In genomic region chr2:85355521-85355920, GRCh38 we compare ENCODE assay signal across 9 cellular contexts. TPM values are rescaled to one million over a fixed set of nuclear protein-coding genes. Genes with fewer than 3 reads are reported as not detected.
A peak's percentile ranks its signal among the peaks of the same experiment; 100 is the strongest.
DNase-seq lines count a peak whose midpoint lies in the region; ATAC-seq, FAIRE-seq and TF ChIP-seq lines count a peak whose summit lies in the region.
"Had no signal": no experiment of that assay in that cellular context is flagged by ENCODE, and none has a peak within 500 bp of the region (broad histone marks: within the 10 kb centered on the region; RNA-seq: fewer than 3 reads in every experiment).

No MANE protein-coding gene starts in this region.

- H2BK12ac ChIP-seq in H1 (ENCODE audit: low read depth, low read length) = no peak overlapping the region

- H3K23ac ChIP-seq in H1 (ENCODE audit: insufficient read length) = no peak overlapping the region

- H3K9ac ChIP-seq in NT2/D1 (ENCODE audit: insufficient read length, low read depth) (no peak overlapping the region), H1 (replicated peaks in 1 of 4; ENCODE audit: extremely low read depth in 1 of 4, low read depth in 3 of 4, low read length in 3 of 4) (no peak overlapping the region)

- H2BK120ac ChIP-seq in H1 (replicated peaks; ENCODE audit: low read depth, low read length) = no peak overlapping the region

- H2BK20ac ChIP-seq in H1 (ENCODE audit: low read length) = no peak overlapping the region

- no peak for TF ChIP-seq POLR2A in H1 (IDR thresholded peaks at IDR 0.05; ENCODE audit: control extremely low read depth in 1 of 2, low read depth in 2 of 2, low read length in 2 of 2)

- no peaks in the 10 kb centered on the region for H3K9me3 ChIP-seq in CD4-positive, CD25-positive, alpha-beta regulatory T cell (ENCODE audit: control insufficient read depth in 2 of 2, low read length in 2 of 2)
- H3K9me3 ChIP-seq in NT2/D1 (ENCODE audit: insufficient read depth, low read length) (no peaks in the 10 kb centered on the region), H1 (ENCODE audit: insufficient read depth in 2 of 2, low read depth in 1 of 2, low read length in 1 of 2) (no peaks in the 10 kb centered on the region), neuron (ENCODE audit: low read length) (no peaks in the 10 kb centered on the region)

- no peak overlapping the region for H4K91ac ChIP-seq in H1 (replicated peaks; ENCODE audit: insufficient read length, low read length)

- H3K18ac ChIP-seq in H1 (ENCODE audit: extremely low read depth, low read length) = no peak overlapping the region

- no peaks in the 10 kb centered on the region for H3K79me1 ChIP-seq in H1 (ENCODE audit: low read depth, low read length)

- H3K27ac Mint-ChIP-seq in CD4-positive, CD25-positive, alpha-beta regulatory T cell = peak overlapping the region; percentile 90 to 98 (median 97)

- H2BK5ac ChIP-seq in H1 (ENCODE audit: low read depth, low read length) = no peak overlapping the region

- H3K4me2 ChIP-seq in H1 (ENCODE audit: insufficient read depth in 1 of 2, low read depth in 2 of 2, low read length in 2 of 2) = peak overlapping the region; percentile 85 to 96

- no peak overlapping the region for H3K4ac ChIP-seq in H1 (replicated peaks; ENCODE audit: insufficient read length, low read depth, low read length)

- peaks cover 40% of the 10 kb centered on the region for H3K4me1 ChIP-seq in CD4-positive, CD25-positive, alpha-beta regulatory T cell (ENCODE audit: control insufficient read depth, insufficient read depth, low read length, poor library complexity, severe bottlenecking)
- H3K4me1 ChIP-seq in NT2/D1 (ENCODE audit: insufficient read depth, insufficient read length) = no peaks in the 10 kb centered on the region
- H3K4me1 ChIP-seq in H1 (replicated peaks in 1 of 4; ENCODE audit: control insufficient read depth in 3 of 4, insufficient read depth in 4 of 4, low read length in 3 of 4) = peaks cover 0 to 3% (median 1%) of the 10 kb centered on the region in 4 experiments; a peak in 2 of 7 replicates
- peaks cover 14% of the 10 kb centered on the region for H3K4me1 ChIP-seq in neuron (ENCODE audit: insufficient read depth, low read length)

- peaks cover 21% of the 10 kb centered on the region for H3K36me3 ChIP-seq in CD4-positive, CD25-positive, alpha-beta regulatory T cell (ENCODE audit: control insufficient read depth, insufficient read depth, low read length)
- H3K36me3 ChIP-seq in NT2/D1 (ENCODE audit: insufficient read depth, insufficient read length, low read length) (peaks cover 34% of the 10 kb centered on the region), H1 (ENCODE audit: control insufficient read depth in 2 of 4, insufficient read depth in 4 of 4, low read length in 3 of 4) (0 out of 8 replicates have a peak, but pooled peaks cover 0 to 2% (median 0%) of the 10 kb centered on the region in 4 experiments), neuron (ENCODE audit: insufficient read depth, low read length) (peaks cover 6% of the 10 kb centered on the region)

- peak in 1 of 3 donors; percentile 12 for DNase-seq in CD4-positive, CD25-positive, alpha-beta regulatory T cell
- DNase-seq in NT2/D1 (ENCODE audit: low read depth, low spot score) = no peak
- no peak for DNase-seq in H1 (ENCODE audit: low read depth in 1 of 2, low spot score in 2 of 2)
- no peak for DNase-seq in AG08395 (ENCODE audit: low spot score)
- no peak for DNase-seq in NCI-H524 (lab: John Stamatoyannopoulos, UW)
- DNase-seq in GF-D8 (lab: John Stamatoyannopoulos, UW) = no peak

- TF ChIP-seq EP300 in H1 (IDR thresholded peaks at IDR 0.05; ENCODE audit: borderline replicate concordance in 1 of 2, low read depth in 2 of 2, low read length in 2 of 2) = no peak

- no peak overlapping the region for H4K8ac ChIP-seq in H1 (ENCODE audit: extremely low read depth, insufficient read depth, low read length)

- H3K14ac ChIP-seq in H1 (ENCODE audit: insufficient read length) = no peak overlapping the region

- FAIRE-seq in H1 (lab: Jason Lieb, UNC) = no peak

- peak overlapping the region; percentile 96 to 99 (median 98) for H3K4me3 Mint-ChIP-seq in CD4-positive, CD25-positive, alpha-beta regulatory T cell

- no peaks in the 10 kb centered on the region for H3K79me2 ChIP-seq in H1 (ENCODE audit: control insufficient read depth in 1 of 2, insufficient read depth in 2 of 2, low read length in 2 of 2)

- no peak for TF ChIP-seq RAD21 in H1 (IDR thresholded peaks at IDR 0.05 in 1 of 2, conservative IDR thresholded peaks at IDR 0.05 in 1 of 2; ENCODE audit: low read depth in 2 of 2, low read length in 2 of 2)

- H2AFZ ChIP-seq in H1 (ENCODE audit: low read length) = no peak overlapping the region
- H2AFZ ChIP-seq in neuron (ENCODE audit: low read depth, low read length) = peak overlapping the region; percentile 95

- H4K20me1 ChIP-seq in H1 (replicated peaks in 1 of 2; ENCODE audit: control insufficient read depth in 1 of 2, insufficient read depth in 2 of 2, low read length in 2 of 2) = no peaks in the 10 kb centered on the region

- no peak overlapping the region for H2BK15ac ChIP-seq in H1 (ENCODE audit: low read length)

- no peak overlapping the region for H2AK5ac ChIP-seq in H1 (ENCODE audit: low read depth, low read length)

- H3K27ac ChIP-seq in CD4-positive, CD25-positive, alpha-beta regulatory T cell (ENCODE audit: insufficient read depth, low read length, poor library complexity, severe bottlenecking) = no peak overlapping the region
- H3K27ac ChIP-seq in H1 (ENCODE audit: low read depth, low read length) = no peak overlapping the region

- H3K36me3 Mint-ChIP-seq in CD4-positive, CD25-positive, alpha-beta regulatory T cell = peaks cover 26% of the 10 kb centered on the region

- POLR2A ChIA-PET in H1 (lab: Charles Lee; ENCODE audit: partially characterized antibody) = interaction anchor here (1.1 to 4.5 kb wide), 13 partner anchors 10 to 301 kb away, joined by 3 to 23 read pairs (median 8); partner anchors contain the start of genes MAT2A, TGOLN2 and VAMP8

- H3K9me3 Mint-ChIP-seq in CD4-positive, CD25-positive, alpha-beta regulatory T cell = no peaks in the 10 kb centered on the region

- H3K27me3 Mint-ChIP-seq in CD4-positive, CD25-positive, alpha-beta regulatory T cell = no peaks in the 10 kb centered on the region

- TF ChIP-seq CTCF in H1 (IDR thresholded peaks at IDR 0.05; ENCODE audit: control extremely low read depth in 1 of 3, insufficient read depth in 1 of 3, low read depth in 1 of 3, low read length in 3 of 3) = no peak

- ATAC-seq in CD4-positive, CD25-positive, alpha-beta regulatory T cell (ENCODE audit: low read depth in 2 of 2) = no peak
- no peak for ATAC-seq in GM18868 (IDR thresholded peaks at IDR 0.05; ENCODE audit: unreplicated experiment)

- H4K5ac ChIP-seq in H1 (ENCODE audit: insufficient read length, low read depth, low read length) = no peak overlapping the region

- H3K23me2 ChIP-seq in H1 (ENCODE audit: low read depth, low read length) = peaks cover 8% of the 10 kb centered on the region

- 75% methylated on average over 3 of the region's 3 CpGs; no CpG with 5 or more reads in 1 of the 2 experiments for WGBS in H1 (ENCODE audit: extremely low coverage in 1 of 2, insufficient coverage in 1 of 2, insufficient read length in 1 of 2, insufficient replicate concordance in 2 of 2, low coverage in 1 of 2, low lambda C conversion rate in 2 of 2, missing lambda C conversion rate in 1 of 2), 2 experiments

- H3K27me3 ChIP-seq in CD4-positive, CD25-positive, alpha-beta regulatory T cell (ENCODE audit: control insufficient read depth, insufficient read depth, low read length) = no peaks in the 10 kb centered on the region
- H3K27me3 ChIP-seq in NT2/D1 (ENCODE audit: insufficient read depth, insufficient read length) = no peaks in the 10 kb centered on the region
- no peaks in the 10 kb centered on the region for H3K27me3 ChIP-seq in H1 (replicated peaks in 1 of 4; ENCODE audit: control insufficient read depth in 3 of 4, extremely low read depth in 1 of 4, insufficient read depth in 3 of 4, low read length in 3 of 4)
- no peaks in the 10 kb centered on the region for H3K27me3 ChIP-seq in neuron (ENCODE audit: insufficient read depth, low read length)
- H3K27me3 ChIP-seq: foreskin keratinocyte had no signal

- H3K4me3 ChIP-seq in CD4-positive, CD25-positive, alpha-beta regulatory T cell (ENCODE audit: low read depth, low read length) = peak overlapping the region; percentile 95
- H3K4me3 ChIP-seq in NT2/D1 (ENCODE audit: insufficient read length, low read depth) (peak overlapping the region; percentile 94), H1 (ENCODE audit: extremely low read depth in 1 of 4, insufficient read depth in 2 of 4, low read depth in 3 of 4, low read length in 4 of 4) (peak overlapping the region in 3 of 4 experiments; percentile 75 to 95 (median 86); a peak in 6 of 8 replicates), neuron (ENCODE audit: low read length) (peak overlapping the region; percentile 78)

- no peak overlapping the region for H3K56ac ChIP-seq in H1 (replicated peaks; ENCODE audit: insufficient read length, low read depth, low read length)

- peaks cover 12 to 65% (median 37%) of the 10 kb centered on the region in 4 donors for H3K4me1 Mint-ChIP-seq in CD4-positive, CD25-positive, alpha-beta regulatory T cell

- CTCF ChIA-PET in H1 (lab: Charles Lee; ENCODE audit: partially characterized antibody) = interaction anchor here (0.9 to 2.9 kb wide), 6 partner anchors 9 to 195 kb away, joined by 3 to 11 read pairs (median 6); no protein-coding TSS in a partner anchor

RNA-seq across cellular contexts. Expression of gene ELMOD3, which starts 1.0 kb away (rescaled TPM):
- 21.5 TPM for total RNA-seq in CD4-positive, CD25-positive, alpha-beta regulatory T cell
- polyA plus RNA-seq in CD4-positive, CD25-positive, alpha-beta regulatory T cell = 10 to 100 TPM; 13.5 to 16.3 (median 15.4) TPM
- 6.9 and 10.2 TPM in 2 replicates for total RNA-seq in H1 (2021; fragmentation: NEBNext Ultra II Directional; extraction: Animal tissue kit (Norgen Biotek cat#: 25700))
- polyA plus RNA-seq in H1 (2011; rRNA removed) = 8.5 and 9.3 TPM in 2 replicates
- polyA plus RNA-seq in H1 (2011; cell fraction: cytosol; rRNA removed) = 12.4 TPM
- 29.5 TPM for polyA plus RNA-seq in H1 (2011; cell fraction: nucleus; rRNA removed)
- polyA plus RNA-seq in H1 (2012, experiment 1 of 2) = 7.9 to 10.0 TPM (median 8.7 TPM) in 4 replicates
- 6.2 TPM for polyA plus RNA-seq in H1 (2012, experiment 2 of 2)
- polyA plus RNA-seq in H1 (2013, experiment 1 of 2) = 6.1 TPM
- 5.4 TPM for polyA plus RNA-seq in H1 (2013, experiment 2 of 2)
- polyA minus RNA-seq in H1 (2011; rRNA and poly(A)+ RNA removed) = 17.1 and 19.0 TPM in 2 replicates
- 3.7 TPM for polyA minus RNA-seq in H1 (2011; cell fraction: cytosol; rRNA and poly(A)+ RNA removed)
- 12.8 TPM for polyA minus RNA-seq in H1 (2011; cell fraction: nucleus; rRNA and poly(A)+ RNA removed)

RNA-seq across cellular contexts. Expression of gene RETSAT, which starts 1.2 kb away (rescaled TPM):
- total RNA-seq in CD4-positive, CD25-positive, alpha-beta regulatory T cell = 32.4 TPM
- polyA plus RNA-seq in CD4-positive, CD25-positive, alpha-beta regulatory T cell = 10 to 100 TPM; 13.8 to 18.1 (median 15.8) TPM
- total RNA-seq in H1 (2021; fragmentation: NEBNext Ultra II Directional; extraction: Animal tissue kit (Norgen Biotek cat#: 25700)) = 13.6 and 15.8 TPM in 2 replicates
- polyA plus RNA-seq in H1 (2011; rRNA removed) = 16.7 and 20.7 TPM in 2 replicates
- polyA plus RNA-seq in H1 (2011; cell fraction: cytosol; rRNA removed) = 16.8 TPM
- polyA plus RNA-seq in H1 (2011; cell fraction: nucleus; rRNA removed) = 39.0 TPM
- 17.4 to 21.6 TPM (median 19.9 TPM) in 4 replicates for polyA plus RNA-seq in H1 (2012, experiment 1 of 2)
- 9.2 TPM for polyA plus RNA-seq in H1 (2012, experiment 2 of 2)
- polyA plus RNA-seq in H1 (2013, experiment 1 of 2) = 22.1 TPM
- 21.2 TPM for polyA plus RNA-seq in H1 (2013, experiment 2 of 2)
- 28.0 and 29.1 TPM in 2 replicates for polyA minus RNA-seq in H1 (2011; rRNA and poly(A)+ RNA removed)
- polyA minus RNA-seq in H1 (2011; cell fraction: cytosol; rRNA and poly(A)+ RNA removed) = 23.9 TPM
- polyA minus RNA-seq in H1 (2011; cell fraction: nucleus; rRNA and poly(A)+ RNA removed) = 15.0 TPM

RNA-seq across cellular contexts. Expression of gene TGOLN2, which starts 27.7 kb away (rescaled TPM):
- 168 TPM for total RNA-seq in CD4-positive, CD25-positive, alpha-beta regulatory T cell
- 10 to 100 TPM; 51.3 to 62.7 (median 62.1) TPM for polyA plus RNA-seq in CD4-positive, CD25-positive, alpha-beta regulatory T cell
- total RNA-seq in H1 (2021; fragmentation: NEBNext Ultra II Directional; extraction: Animal tissue kit (Norgen Biotek cat#: 25700)) = 36.3 and 38.9 TPM in 2 replicates
- 31.1 and 33.9 TPM in 2 replicates for polyA plus RNA-seq in H1 (2011; rRNA removed)
- polyA plus RNA-seq in H1 (2011; cell fraction: cytosol; rRNA removed) = 36.4 TPM
- 29.4 TPM for polyA plus RNA-seq in H1 (2011; cell fraction: nucleus; rRNA removed)
- 21.1 to 28.9 TPM (median 25.9 TPM) in 4 replicates for polyA plus RNA-seq in H1 (2012, experiment 1 of 2)
- polyA plus RNA-seq in H1 (2012, experiment 2 of 2) = 3.1 TPM
- 46.3 TPM for polyA plus RNA-seq in H1 (2013, experiment 1 of 2)
- 52.7 TPM for polyA plus RNA-seq in H1 (2013, experiment 2 of 2)
- 23.4 and 26.2 TPM in 2 replicates for polyA minus RNA-seq in H1 (2011; rRNA and poly(A)+ RNA removed)
- 19.7 TPM for polyA minus RNA-seq in H1 (2011; cell fraction: cytosol; rRNA and poly(A)+ RNA removed)
- polyA minus RNA-seq in H1 (2011; cell fraction: nucleus; rRNA and poly(A)+ RNA removed) = 21.7 TPM

RNA-seq across cellular contexts. Expression of gene CAPG, which starts 54.6 kb away (rescaled TPM):
- 44.5 TPM for total RNA-seq in CD4-positive, CD25-positive, alpha-beta regulatory T cell
- 10 to 100 TPM; 19.9 to 74.7 (median 44.6) TPM for polyA plus RNA-seq in CD4-positive, CD25-positive, alpha-beta regulatory T cell
- total RNA-seq in H1 (2021; fragmentation: NEBNext Ultra II Directional; extraction: Animal tissue kit (Norgen Biotek cat#: 25700)) = 78.6 and 80.5 TPM in 2 replicates
- polyA plus RNA-seq in H1 (2011; rRNA removed) = 89.0 and 114 TPM in 2 replicates
- polyA plus RNA-seq in H1 (2011; cell fraction: cytosol; rRNA removed) = 123 TPM
- 114 TPM for polyA plus RNA-seq in H1 (2011; cell fraction: nucleus; rRNA removed)
- 83.9 to 123 TPM (median 109 TPM) in 4 replicates for polyA plus RNA-seq in H1 (2012, experiment 1 of 2)
- polyA plus RNA-seq in H1 (2012, experiment 2 of 2) = 62.0 TPM
- 119 TPM for polyA plus RNA-seq in H1 (2013, experiment 1 of 2)
- polyA plus RNA-seq in H1 (2013, experiment 2 of 2) = 114 TPM
- 37.3 and 60.0 TPM in 2 replicates for polyA minus RNA-seq in H1 (2011; rRNA and poly(A)+ RNA removed)
- 34.6 TPM for polyA minus RNA-seq in H1 (2011; cell fraction: cytosol; rRNA and poly(A)+ RNA removed)
- polyA minus RNA-seq in H1 (2011; cell fraction: nucleus; rRNA and poly(A)+ RNA removed) = 30.6 TPM
